Comparison of ENCODE assay signal across 1 cellular context in the genomic region with DNA sequence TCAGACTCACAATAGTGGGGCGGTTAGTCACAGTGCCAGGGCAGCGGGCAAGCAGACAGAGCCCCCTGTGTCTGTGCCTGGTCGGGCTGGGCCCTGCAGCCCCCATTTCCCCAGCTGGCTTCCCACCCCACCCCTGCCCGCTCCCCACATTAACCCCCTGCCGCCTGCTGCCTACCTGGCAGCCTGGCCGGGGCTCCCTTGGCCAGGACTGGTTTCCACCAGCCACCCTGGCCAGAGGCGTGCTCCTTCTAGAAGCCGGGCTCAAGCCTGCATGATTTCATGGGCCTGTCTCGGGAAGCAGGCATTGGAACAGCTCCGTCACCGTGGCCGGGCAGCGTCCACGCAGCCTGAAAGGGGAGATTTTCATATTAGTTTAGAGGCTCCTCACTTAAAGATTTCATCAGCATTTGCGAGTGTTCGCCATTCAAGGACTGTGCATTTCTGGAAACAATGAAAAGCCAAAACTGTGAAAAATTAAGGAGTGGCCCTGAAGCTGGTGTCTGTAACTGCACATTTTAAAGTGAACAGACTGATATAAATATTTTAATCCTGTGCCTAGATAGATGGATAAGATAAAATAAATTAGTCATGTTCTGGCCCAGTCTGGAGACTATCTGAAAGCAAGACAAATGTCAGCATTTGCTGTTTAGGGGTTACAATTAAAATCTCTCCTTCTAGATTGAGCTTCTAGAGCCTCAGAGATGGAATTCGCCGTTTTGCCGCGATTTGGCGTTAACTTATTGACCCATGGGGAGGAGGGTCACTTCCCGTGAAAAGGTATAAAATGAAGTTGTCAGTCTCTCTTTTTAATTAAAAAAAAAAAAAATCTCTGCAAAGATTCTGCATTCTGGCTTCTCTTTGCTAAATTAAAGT.
TF ChIP-seq lines count a peak whose summit lies in the region.

No MANE protein-coding gene starts in this region.

TF ChIP-seq in HEK293, 187 proteins besides CTCF, POLR2A, EP300 and RAD21 (continued from another document):
- TF ChIP-seq, protein P1, sequence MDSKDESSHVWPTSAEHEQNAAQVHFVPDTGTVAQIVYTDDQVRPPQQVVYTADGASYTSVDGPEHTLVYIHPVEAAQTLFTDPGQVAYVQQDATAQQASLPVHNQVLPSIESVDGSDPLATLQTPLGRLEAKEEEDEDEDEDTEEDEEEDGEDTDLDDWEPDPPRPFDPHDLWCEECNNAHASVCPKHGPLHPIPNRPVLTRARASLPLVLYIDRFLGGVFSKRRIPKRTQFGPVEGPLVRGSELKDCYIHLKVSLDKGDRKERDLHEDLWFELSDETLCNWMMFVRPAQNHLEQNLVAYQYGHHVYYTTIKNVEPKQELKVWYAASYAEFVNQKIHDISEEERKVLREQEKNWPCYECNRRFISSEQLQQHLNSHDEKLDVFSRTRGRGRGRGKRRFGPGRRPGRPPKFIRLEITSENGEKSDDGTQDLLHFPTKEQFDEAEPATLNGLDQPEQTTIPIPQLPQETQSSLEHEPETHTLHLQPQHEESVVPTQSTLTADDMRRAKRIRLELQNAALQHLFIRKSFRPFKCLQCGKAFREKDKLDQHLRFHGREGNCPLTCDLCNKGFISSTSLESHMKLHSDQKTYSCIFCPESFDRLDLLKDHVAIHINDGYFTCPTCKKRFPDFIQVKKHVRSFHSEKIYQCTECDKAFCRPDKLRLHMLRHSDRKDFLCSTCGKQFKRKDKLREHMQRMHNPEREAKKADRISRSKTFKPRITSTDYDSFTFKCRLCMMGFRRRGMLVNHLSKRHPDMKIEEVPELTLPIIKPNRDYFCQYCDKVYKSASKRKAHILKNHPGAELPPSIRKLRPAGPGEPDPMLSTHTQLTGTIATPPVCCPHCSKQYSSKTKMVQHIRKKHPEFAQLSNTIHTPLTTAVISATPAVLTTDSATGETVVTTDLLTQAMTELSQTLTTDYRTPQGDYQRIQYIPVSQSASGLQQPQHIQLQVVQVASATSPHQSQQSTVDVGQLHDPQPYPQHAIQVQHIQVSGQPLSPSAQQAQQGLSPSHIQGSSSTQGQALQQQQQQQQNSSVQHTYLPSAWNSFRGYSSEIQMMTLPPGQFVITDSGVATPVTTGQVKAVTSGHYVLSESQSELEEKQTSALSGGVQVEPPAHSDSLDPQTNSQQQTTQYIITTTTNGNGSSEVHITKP (tag by site-specific recombination; IDR thresholded peaks at IDR 0.05): peak; percentile 55; the same call in 1 of the 2 replicates
- TF ChIP-seq ZSCAN30 (tag by site-specific recombination; IDR thresholded peaks at IDR 0.05): 0 out of 2 replicates have a peak, but pooled peaks have one; percentile 13
- peak; percentile 6 for TF ChIP-seq GLIS2 (tag by site-specific recombination; IDR thresholded peaks at IDR 0.05)
- TF ChIP-seq ZBTB8A (tag by site-specific recombination; IDR thresholded peaks at IDR 0.05): peak; percentile 53
- TF ChIP-seq ZNF335 (tag by site-specific recombination; conservative IDR thresholded peaks at IDR 0.05): peak; percentile 86
- TF ChIP-seq, protein P2, sequence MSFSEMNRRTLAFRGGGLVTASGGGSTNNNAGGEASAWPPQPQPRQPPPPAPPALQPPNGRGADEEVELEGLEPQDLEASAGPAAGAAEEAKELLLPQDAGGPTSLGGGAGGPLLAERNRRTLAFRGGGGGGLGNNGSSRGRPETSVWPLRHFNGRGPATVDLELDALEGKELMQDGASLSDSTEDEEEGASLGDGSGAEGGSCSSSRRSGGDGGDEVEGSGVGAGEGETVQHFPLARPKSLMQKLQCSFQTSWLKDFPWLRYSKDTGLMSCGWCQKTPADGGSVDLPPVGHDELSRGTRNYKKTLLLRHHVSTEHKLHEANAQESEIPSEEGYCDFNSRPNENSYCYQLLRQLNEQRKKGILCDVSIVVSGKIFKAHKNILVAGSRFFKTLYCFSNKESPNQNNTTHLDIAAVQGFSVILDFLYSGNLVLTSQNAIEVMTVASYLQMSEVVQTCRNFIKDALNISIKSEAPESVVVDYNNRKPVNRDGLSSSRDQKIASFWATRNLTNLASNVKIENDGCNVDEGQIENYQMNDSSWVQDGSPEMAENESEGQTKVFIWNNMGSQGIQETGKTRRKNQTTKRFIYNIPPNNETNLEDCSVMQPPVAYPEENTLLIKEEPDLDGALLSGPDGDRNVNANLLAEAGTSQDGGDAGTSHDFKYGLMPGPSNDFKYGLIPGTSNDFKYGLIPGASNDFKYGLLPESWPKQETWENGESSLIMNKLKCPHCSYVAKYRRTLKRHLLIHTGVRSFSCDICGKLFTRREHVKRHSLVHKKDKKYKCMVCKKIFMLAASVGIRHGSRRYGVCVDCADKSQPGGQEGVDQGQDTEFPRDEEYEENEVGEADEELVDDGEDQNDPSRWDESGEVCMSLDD (tag by site-specific recombination; IDR thresholded peaks at IDR 0.05): peak; percentile 51; the same call in 1 of the 2 replicates
- TF ChIP-seq TRIM28 (IDR thresholded peaks at IDR 0.05; ENCODE audit: borderline replicate concordance, low read length): no peak
- no peak for TF ChIP-seq ZNF433 (tag by site-specific recombination; IDR thresholded peaks at IDR 0.05; ENCODE audit: low read depth)
